In the genomic region with DNA sequence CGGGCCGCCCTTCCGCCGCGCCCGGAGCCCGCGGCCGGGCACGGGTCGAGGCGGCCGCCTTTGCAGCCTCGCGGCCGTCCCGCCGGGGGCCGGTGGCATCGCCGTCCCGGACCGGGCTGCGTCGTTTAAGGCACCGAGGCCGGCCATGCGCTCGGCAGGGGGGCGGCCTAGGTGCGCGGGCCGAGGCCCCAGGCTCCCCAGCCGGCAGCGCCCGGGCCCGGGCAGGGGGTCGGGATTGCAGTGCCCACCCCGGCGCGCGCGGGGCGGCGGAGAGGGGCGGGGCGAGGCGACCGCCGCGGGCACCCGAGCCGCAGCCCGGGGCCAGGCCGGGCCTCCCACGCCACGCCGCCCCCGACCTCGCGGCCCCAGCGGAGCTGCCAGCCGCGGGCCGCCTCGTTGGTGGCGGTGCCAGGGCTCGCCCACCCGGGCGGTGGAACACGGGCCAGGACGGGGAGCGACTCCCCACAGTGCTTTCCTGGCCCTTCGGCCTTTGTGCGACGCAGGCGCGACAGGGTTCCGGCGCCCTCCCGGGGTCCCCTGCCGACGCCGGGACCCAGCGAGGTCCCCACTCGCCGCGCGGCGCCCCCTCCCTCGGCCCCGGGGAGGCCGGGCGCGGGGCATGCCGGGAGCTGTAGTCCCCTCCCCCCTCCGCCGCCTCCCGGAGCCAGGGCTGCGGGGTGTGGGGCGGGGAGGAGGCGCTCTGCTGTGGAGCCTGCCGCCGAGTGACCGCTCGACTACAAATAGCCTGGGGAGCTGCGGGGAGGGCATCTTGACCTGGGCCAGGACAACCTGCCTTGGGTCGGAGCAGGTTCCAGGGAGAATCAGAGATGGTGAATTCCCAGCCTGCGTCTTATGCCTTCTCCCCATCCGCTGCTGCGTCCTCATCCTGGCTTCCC, we compare ENCODE assay signal across 8 cellular contexts. TPM values are rescaled to one million over a fixed set of nuclear protein-coding genes. Genes with fewer than 3 reads are reported as not detected.
DNase-seq lines count a peak whose midpoint lies in the region; ATAC-seq and TF ChIP-seq lines count a peak whose summit lies in the region.

No MANE protein-coding gene starts in this region.

- H3K9me3 Mint-ChIP-seq in Calu3 (ENCODE audit: low read depth, unreplicated experiment), result no peaks in the 10 kb centered on the region
- H3K9me3 Mint-ChIP-seq in activated naive CD4-positive, alpha-beta T cell treated with anti-CD3 and anti-CD28 coated beads, Interleukin-2, amount 10 ng/mL, durations not matched to agents 7 days and 5 days, result no peaks in the 10 kb centered on the region
- peaks cover 6% of the 10 kb centered on the region for H3K9me3 Mint-ChIP-seq in glutamatergic neuron (ENCODE audit: unreplicated experiment)

- BruUV-seq in Calu3 (replicated peaks; lab: Mats Ljungman, UMichigan), result no TSS peak

- H3K4me1 ChIP-seq in osteoblast (ENCODE audit: insufficient read depth, low read length) (peaks cover 12% of the 10 kb centered on the region), thoracic aorta (ENCODE audit: control insufficient read depth in 1 of 2, low read depth in 2 of 2) (peaks cover 13 to 24% of the 10 kb centered on the region in 2 donors)

- TF ChIP-seq CTCF in Calu3 (IDR thresholded peaks at IDR 0.05; ENCODE audit: unreplicated experiment) (no peak), RWPE1 (conservative IDR thresholded peaks at IDR 0.05; ENCODE audit: low read depth) (no peak), glutamatergic neuron (IDR thresholded peaks at IDR 0.05; ENCODE audit: partially characterized antibody, unreplicated experiment) (no peak), osteoblast (IDR thresholded peaks at IDR 0.05; ENCODE audit: extremely low read depth, low read depth, low read length) (no peak), thoracic aorta (IDR thresholded peaks at IDR 0.05) (no peak)

- H3K27ac ChIP-seq in RWPE1, result peak overlapping the region; percentile 67
- peak overlapping the region; percentile 57 for H3K27ac ChIP-seq in osteoblast (ENCODE audit: low read depth, low read length)
- H3K27ac ChIP-seq in thoracic aorta, result peak overlapping the region in 1 of 2 donors; percentile 59

- POLR2A ChIA-PET in RWPE1 (lab: Yijun Ruan, JAX; ENCODE audit: low non-redundant PET), result no interaction called here

- CTCF ChIA-PET in Calu3 (lab: Charles Lee) (interaction anchor here (0.6 to 1.2 kb wide), 4 partner anchors 11 to 562 kb away, joined by 3 to 6 read pairs (median 4); no protein-coding TSS in a partner anchor), RWPE1 (lab: Yijun Ruan, JAX) (interaction anchor here (0.6 to 1.2 kb wide), 3 partner anchors 14 to 113 kb away, joined by 3 read pairs; no protein-coding TSS in a partner anchor)
- CTCF ChIA-PET in activated naive CD4-positive, alpha-beta T cell treated with anti-CD3 and anti-CD28 coated beads, Interleukin-2, amount 10 ng/mL, durations not matched to agents 7 days and 5 days (lab: Charles Lee), result interaction anchor here (0.9 to 3.9 kb wide), 4 partner anchors 11 to 84 kb away, joined by 3 to 21 read pairs (median 4); partner anchors contain the start of gene ITFG2

- peaks cover 26% of the 10 kb centered on the region for H3K79me2 ChIP-seq in osteoblast (ENCODE audit: insufficient read depth, low read length)

- peaks cover 32% of the 10 kb centered on the region for H3K36me3 ChIP-seq in osteoblast (ENCODE audit: insufficient read depth, low read length)
- peaks cover 18% of the 10 kb centered on the region for H3K36me3 ChIP-seq in thoracic aorta

- H3K27me3 ChIP-seq in osteoblast (ENCODE audit: insufficient read depth, low read length) (peaks cover 12% of the 10 kb centered on the region), thoracic aorta (replicated peaks; ENCODE audit: insufficient read depth) (no peaks in the 10 kb centered on the region)

- peak overlapping the region; percentile 87 for H3K27ac Mint-ChIP-seq in Calu3 (ENCODE audit: unreplicated experiment)
- peak overlapping the region; percentile 85 for H3K27ac Mint-ChIP-seq in activated naive CD4-positive, alpha-beta T cell treated with anti-CD3 and anti-CD28 coated beads, Interleukin-2, amount 10 ng/mL, durations not matched to agents 7 days and 5 days
- peak overlapping the region; percentile 84 for H3K27ac Mint-ChIP-seq in glutamatergic neuron (ENCODE audit: unreplicated experiment)

- H4K20me1 ChIP-seq in osteoblast (ENCODE audit: insufficient read depth, low read length), result peaks cover 15% of the 10 kb centered on the region

- H3K4me3 Mint-ChIP-seq in Calu3 (ENCODE audit: low read depth, unreplicated experiment), result peak overlapping the region; percentile 93
- H3K4me3 Mint-ChIP-seq in activated naive CD4-positive, alpha-beta T cell treated with anti-CD3 and anti-CD28 coated beads, Interleukin-2, amount 10 ng/mL, durations not matched to agents 7 days and 5 days, result peak overlapping the region; percentile 92
- H3K4me3 Mint-ChIP-seq in glutamatergic neuron (ENCODE audit: unreplicated experiment), result peak overlapping the region; percentile 94

- H3K4me1 Mint-ChIP-seq in Calu3 (ENCODE audit: low read depth, unreplicated experiment) (peaks cover 16% of the 10 kb centered on the region), glutamatergic neuron (ENCODE audit: low read depth, unreplicated experiment) (peaks cover 6% of the 10 kb centered on the region)
- H3K4me1 Mint-ChIP-seq in activated naive CD4-positive, alpha-beta T cell treated with anti-CD3 and anti-CD28 coated beads, Interleukin-2, amount 10 ng/mL, durations not matched to agents 7 days and 5 days, result peaks cover 19% of the 10 kb centered on the region

- H3K9me3 ChIP-seq in osteoblast (ENCODE audit: low read depth, low read length) (no peaks in the 10 kb centered on the region), thoracic aorta (no peaks in the 10 kb centered on the region)

- ATAC-seq in GM19467 (IDR thresholded peaks at IDR 0.05; ENCODE audit: unreplicated experiment) (peak; percentile 58), thoracic aorta (ENCODE audit: insufficient number of reproducible peaks, low FRiP score, low read depth) (peak; percentile 83)

- H2AFZ ChIP-seq in osteoblast (ENCODE audit: low read length), result peak overlapping the region; percentile 96

- peak overlapping the region; percentile 99 for H3K4me2 ChIP-seq in osteoblast (ENCODE audit: insufficient read depth, low read length)

- intact Hi-C loops in Calu3 (cut with micrococcal nuclease; ENCODE audit: unreplicated experiment), result no loop called here

- H3K36me3 Mint-ChIP-seq in Calu3 (ENCODE audit: insufficient read depth, unreplicated experiment) (peaks cover 58% of the 10 kb centered on the region), glutamatergic neuron (ENCODE audit: unreplicated experiment) (no peaks in the 10 kb centered on the region)
- peaks cover 21% of the 10 kb centered on the region for H3K36me3 Mint-ChIP-seq in activated naive CD4-positive, alpha-beta T cell treated with anti-CD3 and anti-CD28 coated beads, Interleukin-2, amount 10 ng/mL, durations not matched to agents 7 days and 5 days

- peak; percentile 83 for DNase-seq in Calu3
- DNase-seq in HPDE6-E6E7 (ENCODE audit: extremely low spot score), result peak; percentile 73
- DNase-seq in RWPE1 (ENCODE audit: low spot score), result peak; percentile 80
- DNase-seq in activated naive CD4-positive, alpha-beta T cell treated with anti-CD3 and anti-CD28 coated beads, Interleukin-2, amount 10 ng/mL, durations not matched to agents 7 days and 5 days, result peak; percentile 83
- peak; percentile 80 for DNase-seq in glutamatergic neuron
- peak; percentile 99 for DNase-seq in osteoblast (ENCODE audit: insufficient read length, low spot score, missing footprints)
- no peak for DNase-seq in thoracic aorta (ENCODE audit: low spot score)

- H3K27me3 Mint-ChIP-seq in Calu3 (ENCODE audit: unreplicated experiment) (peaks cover 19% of the 10 kb centered on the region), glutamatergic neuron (ENCODE audit: unreplicated experiment) (peaks cover 6% of the 10 kb centered on the region)
- peaks cover 29% of the 10 kb centered on the region for H3K27me3 Mint-ChIP-seq in activated naive CD4-positive, alpha-beta T cell treated with anti-CD3 and anti-CD28 coated beads, Interleukin-2, amount 10 ng/mL, durations not matched to agents 7 days and 5 days

- H3K4me3 ChIP-seq in osteoblast (ENCODE audit: insufficient read depth, low read length) (peak overlapping the region; percentile 92), thoracic aorta (peak overlapping the region; percentile 93)

RNA-seq across cellular contexts. Expression of gene FKBP4, which starts 0.8 kb away (rescaled TPM):
- total RNA-seq in Calu3 (2022) (122 and 145 TPM in 2 replicates), glutamatergic neuron (ENCODE audit: unreplicated experiment) (57.5 TPM), osteoblast (14.4 and 17.4 TPM in 2 replicates), thoracic aorta (10 to 100 TPM; 26.6 to 30.5 TPM)

RNA-seq across cellular contexts. Expression of gene ITFG2, which starts 16.9 kb away (rescaled TPM):
- total RNA-seq in Calu3 (2022), result 26.7 and 31.9 TPM in 2 replicates
- total RNA-seq in glutamatergic neuron (ENCODE audit: unreplicated experiment), result 37.4 TPM
- 20.6 TPM in 2 replicates for total RNA-seq in osteoblast
- total RNA-seq in thoracic aorta, result 10 to 100 TPM; 33.8 to 38.4 TPM

RNA-seq across cellular contexts. Expression of gene NRIP2, which starts 39.3 kb away (rescaled TPM):
- total RNA-seq in Calu3 (2022), result not detected in 2 replicates
- not detected for total RNA-seq in glutamatergic neuron (ENCODE audit: unreplicated experiment)
- 0.59 TPM in 1 of 2 replicates, not detected in the other for total RNA-seq in osteoblast
- 1 to 10 TPM; 4.9 to 8.1 TPM for total RNA-seq in thoracic aorta
